ENCODE assay signal across 12 cellular contexts in the genomic region with DNA sequence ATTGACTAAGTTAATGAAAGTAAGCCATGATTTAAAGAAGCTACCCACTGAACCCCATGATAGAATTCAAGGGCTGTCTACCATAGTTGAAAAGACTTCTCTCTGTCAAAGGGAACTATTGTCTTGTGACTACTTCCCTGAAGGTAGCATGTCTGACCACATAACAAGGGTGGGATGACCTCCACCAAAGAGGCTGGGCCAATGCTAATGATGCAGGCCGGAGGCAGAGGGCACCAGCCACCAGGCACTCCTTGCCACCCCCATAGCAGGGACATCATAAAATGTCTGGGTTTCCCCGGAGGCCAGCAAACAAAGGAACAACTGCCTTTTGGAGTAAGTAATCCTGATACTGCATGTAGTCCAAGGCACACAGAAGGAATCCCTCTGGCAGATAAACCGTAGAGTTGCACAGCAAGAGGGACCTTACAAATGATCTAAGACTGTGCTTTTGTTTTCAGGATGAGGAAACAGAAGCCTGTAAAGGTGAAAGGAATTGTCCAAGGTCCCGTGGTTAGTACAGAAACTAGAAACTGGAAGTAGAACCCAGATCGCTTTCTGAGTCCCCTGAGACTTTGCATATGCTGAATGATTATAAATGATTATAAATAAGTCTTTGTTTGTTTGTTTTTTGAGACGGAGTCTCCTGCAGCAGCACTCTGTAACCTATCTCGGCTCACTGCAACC. TPM values are rescaled to one million over a fixed set of nuclear protein-coding genes. Genes with fewer than 3 reads are reported as not detected.
DNase-seq lines count a peak whose midpoint lies in the region; ATAC-seq and TF ChIP-seq lines count a peak whose summit lies in the region.
"Had no signal": no experiment of that assay in that cellular context is flagged by ENCODE, and none has a peak within 500 bp of the region (broad histone marks: within the 10 kb centered on the region; RNA-seq: fewer than 3 reads in every experiment).

No MANE protein-coding gene starts in this region.

- peaks cover 0 to 10% of the 10 kb centered on the region in 2 donors for H3K9me3 ChIP-seq in right atrium auricular region
- H3K9me3 ChIP-seq: body of pancreas had no signal

- peak; percentile 69 for ATAC-seq in HG02642 (IDR thresholded peaks at IDR 0.05; ENCODE audit: poor library complexity, unreplicated experiment)
- ATAC-seq in HG03469 (IDR thresholded peaks at IDR 0.05; ENCODE audit: unreplicated experiment), result peak; percentile 81
- ATAC-seq: body of pancreas; naive thymus-derived CD4-positive, alpha-beta T cell had no signal

- H3K4me3 ChIP-seq in right atrium auricular region (no peak overlapping the region), coronary artery (no peak overlapping the region)
- H3K4me3 ChIP-seq: body of pancreas had no signal

- TF ChIP-seq CTCF in right atrium auricular region (IDR thresholded peaks at IDR 0.05) (no peak), endothelial cell (IDR thresholded peaks at IDR 0.05; ENCODE audit: unreplicated experiment) (no peak), coronary artery (IDR thresholded peaks at IDR 0.05) (no peak)

- no peaks in the 10 kb centered on the region for H3K4me1 ChIP-seq in right atrium auricular region
- H3K4me1 ChIP-seq: body of pancreas had no signal

- H3K36me3 Mint-ChIP-seq in endothelial cell (ENCODE audit: low read depth, unreplicated experiment), result no peaks in the 10 kb centered on the region
- H3K36me3 Mint-ChIP-seq: immature natural killer cell; naive thymus-derived CD4-positive, alpha-beta T cell had no signal

- DNase-seq in cardiac septum (ENCODE audit: low spot score) (peak; percentile 46), right atrium auricular region (ENCODE audit: low spot score) (no peak), cerebellar nuclear complex (lab: John Stamatoyannopoulos, UW) (no peak), endothelial cell (ENCODE audit: low spot score) (no peak), coronary artery (ENCODE audit: low spot score) (no peak), DMS114 treated with DMSO at 0.1 percent for 48 hours (lab: John Stamatoyannopoulos, UW; ENCODE audit: unreplicated experiment) (no peak)
- DNase-seq: body of pancreas; immature natural killer cell; naive thymus-derived CD4-positive, alpha-beta T cell had no signal

- no peak overlapping the region for H3K4me3 Mint-ChIP-seq in endothelial cell (ENCODE audit: unreplicated experiment)
- H3K4me3 Mint-ChIP-seq: immature natural killer cell; naive thymus-derived CD4-positive, alpha-beta T cell; T-helper 1 cell treated with Interleukin-12 subunit alpha and Interleukin-12 subunit beta and Interleukin-4 antibody, amounts not matched to agents 30 μg/mL and 1 μg/mL, for 36 hours had no signal

- H3K9me3 Mint-ChIP-seq in endothelial cell (ENCODE audit: unreplicated experiment), result no peaks in the 10 kb centered on the region
- H3K9me3 Mint-ChIP-seq: immature natural killer cell; naive thymus-derived CD4-positive, alpha-beta T cell; T-helper 1 cell treated with Interleukin-12 subunit alpha and Interleukin-12 subunit beta and Interleukin-4 antibody, amounts not matched to agents 30 μg/mL and 1 μg/mL, for 36 hours had no signal

- peaks cover 4% of the 10 kb centered on the region for H3K27me3 Mint-ChIP-seq in endothelial cell (ENCODE audit: unreplicated experiment)

- no peaks in the 10 kb centered on the region for H3K27me3 ChIP-seq in right atrium auricular region
- H3K27me3 ChIP-seq: body of pancreas had no signal

- intact Hi-C loops in cardiac septum (cut with DNase I), result no loop called here

- no peaks in the 10 kb centered on the region for H3K4me1 Mint-ChIP-seq in endothelial cell (ENCODE audit: unreplicated experiment)
- H3K4me1 Mint-ChIP-seq: immature natural killer cell had no signal

- no peak overlapping the region for H3K27ac Mint-ChIP-seq in endothelial cell (ENCODE audit: unreplicated experiment)
- H3K27ac Mint-ChIP-seq: T-helper 1 cell treated with Interleukin-12 subunit alpha and Interleukin-12 subunit beta and Interleukin-4 antibody, amounts not matched to agents 30 μg/mL and 1 μg/mL, for 36 hours had no signal

- no peaks in the 10 kb centered on the region for H3K36me3 ChIP-seq in right atrium auricular region

- no peak overlapping the region for H3K27ac ChIP-seq in right atrium auricular region
- no peak overlapping the region for H3K27ac ChIP-seq in coronary artery
- H3K27ac ChIP-seq: body of pancreas had no signal

RNA-seq across cellular contexts. Expression of a gene that starts 33.5 kb away (rescaled TPM):
- total RNA-seq in cardiac septum, result 10.5 TPM
- 10 to 100 TPM; 10.8 to 11.0 TPM for total RNA-seq in right atrium auricular region
- 144 TPM for total RNA-seq in endothelial cell (ENCODE audit: unreplicated experiment)

Comparison
In these comparisons a context has a peak if more than half of its experiments do, and no peak if none do; other contexts are left out.
1. RNA of a gene that starts 33.5 kb away (total RNA-seq): 144 TPM in endothelial cell (single experiment); 10.8 to 11.0 TPM in right atrium auricular region and 10.5 TPM in cardiac septum (single experiment); every median in the first group is over 10 times any median in the second.